1 cellular context compared by ENCODE assay signal in genomic region chr15:35874260-35874905, GRCh38.
TF ChIP-seq lines count a peak whose summit lies in the region.

No MANE protein-coding gene starts in this region.

TF ChIP-seq in IMR-90, 13 proteins besides CTCF, POLR2A, EP300 and RAD21 (continued from another document):
- TF ChIP-seq, protein P1, sequence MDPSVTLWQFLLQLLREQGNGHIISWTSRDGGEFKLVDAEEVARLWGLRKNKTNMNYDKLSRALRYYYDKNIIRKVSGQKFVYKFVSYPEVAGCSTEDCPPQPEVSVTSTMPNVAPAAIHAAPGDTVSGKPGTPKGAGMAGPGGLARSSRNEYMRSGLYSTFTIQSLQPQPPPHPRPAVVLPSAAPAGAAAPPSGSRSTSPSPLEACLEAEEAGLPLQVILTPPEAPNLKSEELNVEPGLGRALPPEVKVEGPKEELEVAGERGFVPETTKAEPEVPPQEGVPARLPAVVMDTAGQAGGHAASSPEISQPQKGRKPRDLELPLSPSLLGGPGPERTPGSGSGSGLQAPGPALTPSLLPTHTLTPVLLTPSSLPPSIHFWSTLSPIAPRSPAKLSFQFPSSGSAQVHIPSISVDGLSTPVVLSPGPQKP (IDR thresholded peaks at IDR 0.05; ENCODE audit: borderline replicate concordance, low read depth, low read length) = no peak
- TF ChIP-seq FOS (IDR thresholded peaks at IDR 0.05; ENCODE audit: low read depth, low read length) = peak; percentile 51; the same call in 1 of the 2 replicates
- TF ChIP-seq CHD1 (IDR thresholded peaks at IDR 0.05; ENCODE audit: low read depth, low read length) = no peak
- TF ChIP-seq MXI1 (IDR thresholded peaks at IDR 0.05; ENCODE audit: borderline replicate concordance, low read depth, low read length) = no peak
- TF ChIP-seq MAFK (IDR thresholded peaks at IDR 0.05; ENCODE audit: low read depth, low read length) = peak; percentile 85
- TF ChIP-seq USF2 (IDR thresholded peaks at IDR 0.05; ENCODE audit: low read depth, low read length) = peak; percentile 68
- no peak for TF ChIP-seq MAZ (IDR thresholded peaks at IDR 0.05; ENCODE audit: borderline replicate concordance, low read depth, low read length)
- no peak for TF ChIP-seq RFX5 (IDR thresholded peaks at IDR 0.05; ENCODE audit: low read depth, low read length)
- TF ChIP-seq BHLHE40 (IDR thresholded peaks at IDR 0.05; ENCODE audit: low read depth, low read length) = no peak
